ENCODE assay signal across 37 cellular contexts in genomic region chr4:105600256-105600655, GRCh38. TPM values are rescaled to one million over a fixed set of nuclear protein-coding genes. Genes with fewer than 3 reads are reported as not detected.
"Had no signal": no experiment of that assay in that cellular context is flagged by ENCODE, and none has a peak within 500 bp of the region (broad histone marks: within the 10 kb centered on the region; RNA-seq: fewer than 3 reads in every experiment).

No MANE protein-coding gene starts in this region.

- H3K27ac ChIP-seq: ascending aorta, VCaP had no signal

- H3K4me3 ChIP-seq: ascending aorta, cardiac muscle cell had no signal

- DNase-seq: activated B cell treated with CpG ODN at 0.5 μM for 24 hours; activated CD4-positive, alpha-beta memory T cell treated with anti-CD3 and anti-CD28 coated beads, Interleukin-2, amount 10 ng/mL, durations not matched to agents 7 days and 5 days; activated CD4-positive, alpha-beta T cell treated with anti-CD3 and anti-CD28 coated beads for 4 hours; activated CD4-positive, alpha-beta T cell treated with anti-CD3 and anti-CD28 coated beads, Interleukin-2, amount 10 ng/mL, durations not matched to agents 24 days and 14 days; activated CD4-positive, alpha-beta T cell treated with anti-CD3 and anti-CD28 coated beads, Interleukin-2, amount 50 U/mL, for 1 hour; activated CD4-positive, alpha-beta T cell treated with anti-CD3 and anti-CD28 coated beads, Interleukin-2, amount 50 U/mL, for 4 hours; activated CD4-positive, CD25-positive, alpha-beta regulatory T cell treated with anti-CD3 and anti-CD28 coated beads, Interleukin-2, amount 50 U/mL, for 72 hours; activated CD8-positive, alpha-beta memory T cell treated with anti-CD3 and anti-CD28 coated beads for 24 hours; activated CD8-positive, alpha-beta memory T cell treated with anti-CD3 and anti-CD28 coated beads, Interleukin-2, amount 10 ng/mL, durations not matched to agents 7 days and 5 days; activated CD8-positive, alpha-beta memory T cell treated with anti-CD3 and anti-CD28 coated beads, Interleukin-2, amount 50 U/mL, for 48 hours; activated CD8-positive, alpha-beta T cell treated with anti-CD3 and anti-CD28 coated beads, Interleukin-2, amount 10 ng/mL, durations not matched to agents 7 days and 5 days; activated effector memory CD4-positive, alpha-beta T cell treated with Interleukin-2 at 50 U/mL for 16 hours; activated gamma-delta T cell; activated naive CD4-positive, alpha-beta T cell treated with anti-CD3 and anti-CD28 coated beads, Interleukin-2, amount 10 ng/mL, durations not matched to agents 7 days and 5 days; activated naive CD4-positive, alpha-beta T cell treated with Interleukin-2 at 50 U/mL for 16 hours; activated naive CD8-positive, alpha-beta T cell treated with anti-CD3 and anti-CD28 coated beads, Interleukin-2, amount 10 ng/mL, durations not matched to agents 7 days and 5 days; activated naive CD8-positive, alpha-beta T cell treated with anti-CD3 and anti-CD28 coated beads, Interleukin-2, amount 50 U/mL, for 24 hours; activated T-cell treated with anti-CD3 and anti-CD28 coated beads, Interleukin-2, amount 50 U/mL, for 24 hours; activated T-cell treated with anti-CD3 and anti-CD28 coated beads, Interleukin-2, amount 50 U/mL, for 48 hours; amygdala; anterior cingulate cortex; caudate nucleus; cerebellar nuclear complex; T-helper 2 cell; T-helper 9 cell had no signal

- H3K9me3 Mint-ChIP-seq: activated B cell treated with CpG ODN at 0.5 μM for 24 hours; activated CD4-positive, alpha-beta memory T cell treated with anti-CD3 and anti-CD28 coated beads, Interleukin-2, amount 10 ng/mL, durations not matched to agents 7 days and 5 days; activated CD4-positive, alpha-beta T cell treated with anti-CD3 and anti-CD28 coated beads, Interleukin-2, amount 10 ng/mL, durations not matched to agents 24 days and 14 days; activated naive CD4-positive, alpha-beta T cell treated with anti-CD3 and anti-CD28 coated beads, Interleukin-2, amount 10 ng/mL, durations not matched to agents 7 days and 5 days; activated naive CD4-positive, alpha-beta T cell treated with anti-CD3 and anti-CD28 coated beads, Interleukin-2, amount 50 U/mL, for 24 hours; activated naive CD8-positive, alpha-beta T cell treated with anti-CD3 and anti-CD28 coated beads, Interleukin-2, amount 10 ng/mL, durations not matched to agents 7 days and 5 days; activated naive CD8-positive, alpha-beta T cell treated with anti-CD3 and anti-CD28 coated beads, Interleukin-2, amount 50 U/mL, for 24 hours; activated T-cell treated with anti-CD3 and anti-CD28 coated beads, Interleukin-2, amount 50 U/mL, for 24 hours; activated T-helper 2 cell treated with anti-CD3 and anti-CD28 coated beads, Interferon-gamma antibody, Interleukin-2, Interleukin-4, amounts not matched to agents 10 μg/mL and 5 μg/mL and 100 μg/mL, durations not matched to agents 14 hours and 24 hours and 36 hours; brain; central memory CD8-positive, alpha-beta T cell; T-helper 1 cell treated with Interleukin-12 subunit alpha and Interleukin-12 subunit beta and Interleukin-4 antibody, amounts not matched to agents 30 μg/mL and 1 μg/mL, for 36 hours; T-helper 2 cell treated with Interferon-gamma antibody and Interleukin-4, amounts not matched to agents 5 μg/mL and 100 μg/mL, for 36 hours had no signal

- ATAC-seq: activated CD8-positive, alpha-beta memory T cell treated with anti-CD3 and anti-CD28 coated beads, Interleukin-2, amount 10 ng/mL, durations not matched to agents 7 days and 5 days; activated CD8-positive, alpha-beta T cell treated with anti-CD3 and anti-CD28 coated beads, Interleukin-2, amount 10 ng/mL, durations not matched to agents 7 days and 5 days; activated naive CD8-positive, alpha-beta T cell treated with anti-CD3 and anti-CD28 coated beads, Interleukin-2, amount 50 U/mL, for 24 hours had no signal

- H3K4me3 Mint-ChIP-seq: activated B cell treated with CpG ODN at 0.5 μM for 24 hours; activated CD4-positive, alpha-beta memory T cell treated with anti-CD3 and anti-CD28 coated beads, Interleukin-2, amount 10 ng/mL, durations not matched to agents 7 days and 5 days; activated CD4-positive, alpha-beta T cell treated with anti-CD3 and anti-CD28 coated beads, Interleukin-2, amount 10 ng/mL, durations not matched to agents 24 days and 14 days; activated CD8-positive, alpha-beta memory T cell treated with anti-CD3 and anti-CD28 coated beads, Interleukin-2, amount 10 ng/mL, durations not matched to agents 7 days and 5 days; activated CD8-positive, alpha-beta T cell treated with anti-CD3 and anti-CD28 coated beads, Interleukin-2, amount 10 ng/mL, durations not matched to agents 7 days and 5 days; activated naive CD4-positive, alpha-beta T cell treated with anti-CD3 and anti-CD28 coated beads, Interleukin-2, amount 10 ng/mL, durations not matched to agents 7 days and 5 days; activated naive CD4-positive, alpha-beta T cell treated with anti-CD3 and anti-CD28 coated beads, Interleukin-2, amount 50 U/mL, for 24 hours; activated naive CD8-positive, alpha-beta T cell; activated naive CD8-positive, alpha-beta T cell treated with anti-CD3 and anti-CD28 coated beads, Interleukin-2, amount 10 ng/mL, durations not matched to agents 7 days and 5 days; activated naive CD8-positive, alpha-beta T cell treated with anti-CD3 and anti-CD28 coated beads, Interleukin-2, amount 50 U/mL, for 24 hours; activated T-cell treated with anti-CD3 and anti-CD28 coated beads, Interleukin-2, amount 50 U/mL, for 24 hours; brain; central memory CD8-positive, alpha-beta T cell; T-helper 1 cell treated with Interleukin-12 subunit alpha and Interleukin-12 subunit beta and Interleukin-4 antibody, amounts not matched to agents 30 μg/mL and 1 μg/mL, for 36 hours; T-helper 2 cell treated with Interferon-gamma antibody and Interleukin-4, amounts not matched to agents 5 μg/mL and 100 μg/mL, for 36 hours had no signal

- H3K27ac Mint-ChIP-seq: activated B cell treated with CpG ODN at 0.5 μM for 24 hours; activated CD4-positive, alpha-beta memory T cell treated with anti-CD3 and anti-CD28 coated beads, Interleukin-2, amount 10 ng/mL, durations not matched to agents 7 days and 5 days; activated CD4-positive, alpha-beta T cell treated with anti-CD3 and anti-CD28 coated beads, Interleukin-2, amount 10 ng/mL, durations not matched to agents 24 days and 14 days; activated CD8-positive, alpha-beta memory T cell treated with anti-CD3 and anti-CD28 coated beads, Interleukin-2, amount 10 ng/mL, durations not matched to agents 7 days and 5 days; activated CD8-positive, alpha-beta T cell treated with anti-CD3 and anti-CD28 coated beads, Interleukin-2, amount 10 ng/mL, durations not matched to agents 7 days and 5 days; activated naive CD4-positive, alpha-beta T cell treated with anti-CD3 and anti-CD28 coated beads, Interleukin-2, amount 10 ng/mL, durations not matched to agents 7 days and 5 days; activated naive CD4-positive, alpha-beta T cell treated with anti-CD3 and anti-CD28 coated beads, Interleukin-2, amount 50 U/mL, for 24 hours; activated naive CD8-positive, alpha-beta T cell; activated naive CD8-positive, alpha-beta T cell treated with anti-CD3 and anti-CD28 coated beads, Interleukin-2, amount 10 ng/mL, durations not matched to agents 7 days and 5 days; activated naive CD8-positive, alpha-beta T cell treated with anti-CD3 and anti-CD28 coated beads, Interleukin-2, amount 50 U/mL, for 24 hours; activated T-cell treated with anti-CD3 and anti-CD28 coated beads, Interleukin-2, amount 50 U/mL, for 24 hours; activated T-helper 2 cell treated with anti-CD3 and anti-CD28 coated beads, Interferon-gamma antibody, Interleukin-2, Interleukin-4, amounts not matched to agents 10 μg/mL and 5 μg/mL and 100 μg/mL, durations not matched to agents 14 hours and 24 hours and 36 hours; brain; T-helper 1 cell treated with Interleukin-12 subunit alpha and Interleukin-12 subunit beta and Interleukin-4 antibody, amounts not matched to agents 30 μg/mL and 1 μg/mL, for 36 hours; T-helper 2 cell treated with Interferon-gamma antibody and Interleukin-4, amounts not matched to agents 5 μg/mL and 100 μg/mL, for 36 hours had no signal

- H3K36me3 Mint-ChIP-seq: activated CD8-positive, alpha-beta memory T cell treated with anti-CD3 and anti-CD28 coated beads, Interleukin-2, amount 10 ng/mL, durations not matched to agents 7 days and 5 days; activated naive CD4-positive, alpha-beta T cell treated with anti-CD3 and anti-CD28 coated beads, Interleukin-2, amount 10 ng/mL, durations not matched to agents 7 days and 5 days; activated naive CD4-positive, alpha-beta T cell treated with anti-CD3 and anti-CD28 coated beads, Interleukin-2, amount 50 U/mL, for 24 hours; activated naive CD8-positive, alpha-beta T cell; activated naive CD8-positive, alpha-beta T cell treated with anti-CD3 and anti-CD28 coated beads, Interleukin-2, amount 10 ng/mL, durations not matched to agents 7 days and 5 days; brain had no signal

- H3K27me3 ChIP-seq: ascending aorta, cardiac muscle cell had no signal

- H3K36me3 ChIP-seq: ascending aorta, cardiac muscle cell had no signal

- H3K9me3 ChIP-seq: ascending aorta had no signal

- H3K4me1 ChIP-seq: ascending aorta had no signal

- H3K27me3 Mint-ChIP-seq: activated naive CD4-positive, alpha-beta T cell treated with anti-CD3 and anti-CD28 coated beads, Interleukin-2, amount 10 ng/mL, durations not matched to agents 7 days and 5 days had no signal

- H3K4me1 Mint-ChIP-seq: activated B cell treated with CpG ODN at 0.5 μM for 24 hours; activated CD4-positive, alpha-beta memory T cell treated with anti-CD3 and anti-CD28 coated beads, Interleukin-2, amount 10 ng/mL, durations not matched to agents 7 days and 5 days; activated CD4-positive, alpha-beta T cell treated with anti-CD3 and anti-CD28 coated beads, Interleukin-2, amount 10 ng/mL, durations not matched to agents 24 days and 14 days; activated CD8-positive, alpha-beta memory T cell treated with anti-CD3 and anti-CD28 coated beads, Interleukin-2, amount 10 ng/mL, durations not matched to agents 7 days and 5 days; activated naive CD4-positive, alpha-beta T cell treated with anti-CD3 and anti-CD28 coated beads, Interleukin-2, amount 10 ng/mL, durations not matched to agents 7 days and 5 days; activated naive CD4-positive, alpha-beta T cell treated with anti-CD3 and anti-CD28 coated beads, Interleukin-2, amount 50 U/mL, for 24 hours; activated naive CD8-positive, alpha-beta T cell treated with anti-CD3 and anti-CD28 coated beads, Interleukin-2, amount 10 ng/mL, durations not matched to agents 7 days and 5 days; activated naive CD8-positive, alpha-beta T cell treated with anti-CD3 and anti-CD28 coated beads, Interleukin-2, amount 50 U/mL, for 24 hours; central memory CD8-positive, alpha-beta T cell had no signal

RNA-seq across cellular contexts. Expression of gene ARHGEF38, which starts 47.8 kb away (rescaled TPM):
- total RNA-seq: activated B cell treated with CpG ODN at 0.5 μM for 24 hours; activated CD4-positive, alpha-beta memory T cell treated with anti-CD3 and anti-CD28 coated beads, Interleukin-2, amount 10 ng/mL, durations not matched to agents 7 days and 5 days; activated CD4-positive, alpha-beta T cell treated with anti-CD3 and anti-CD28 coated beads, Interleukin-2, amount 10 ng/mL, durations not matched to agents 24 days and 14 days; activated CD8-positive, alpha-beta memory T cell treated with anti-CD3 and anti-CD28 coated beads, Interleukin-2, amount 10 ng/mL, durations not matched to agents 7 days and 5 days; activated CD8-positive, alpha-beta T cell treated with anti-CD3 and anti-CD28 coated beads, Interleukin-2, amount 10 ng/mL, durations not matched to agents 7 days and 5 days; activated naive CD8-positive, alpha-beta T cell treated with anti-CD3 and anti-CD28 coated beads, Interleukin-2, amount 10 ng/mL, durations not matched to agents 7 days and 5 days; activated T-helper 2 cell treated with anti-CD3 and anti-CD28 coated beads, Interferon-gamma antibody, Interleukin-2, Interleukin-4, amounts not matched to agents 10 μg/mL and 5 μg/mL and 100 μg/mL, durations not matched to agents 14 hours and 24 hours and 36 hours; ascending aorta; bronchial epithelial cell; cardiac muscle cell; chondrocyte had no signal
